Comparison of ENCODE assay signal across 1 cellular context in genomic region chr10:27241640-27242472, GRCh38.
A peak's percentile ranks its signal among the peaks of the same experiment; 100 is the strongest.
TF ChIP-seq lines count a peak whose summit lies in the region.

No MANE protein-coding gene starts in this region.

TF ChIP-seq in K562, 482 proteins besides CTCF, POLR2A, EP300 and RAD21 (continued from another document and continues in another):
- TF ChIP-seq STAG1 (CRISPR knock-in tag; IDR thresholded peaks at IDR 0.05; ENCODE audit: borderline replicate concordance) (no peak), HEY1 (CRISPR knock-in tag; IDR thresholded peaks at IDR 0.05; ENCODE audit: borderline replicate concordance) (no peak), THAP7 (CRISPR knock-in tag; IDR thresholded peaks at IDR 0.05) (no peak), ZNF282 (CRISPR knock-in tag; IDR thresholded peaks at IDR 0.05) (no peak), ZNF586 (CRISPR knock-in tag; conservative IDR thresholded peaks at IDR 0.05) (no peak), SMARCC2 (IDR thresholded peaks at IDR 0.05; ENCODE audit: low read depth) (no peak), ZKSCAN1 (IDR thresholded peaks at IDR 0.05; ENCODE audit: low read depth, low read length) (peak; percentile 72; the same call in 1 of the 2 replicates), GTF2E2 (tag; IDR thresholded peaks at IDR 0.05) (peak; percentile 64; the same call in 1 of the 2 replicates), RFX1 (IDR thresholded peaks at IDR 0.05) (no peak), HNRNPL (IDR thresholded peaks at IDR 0.05; ENCODE audit: low read depth, low read length) (no peak), THRAP3 (IDR thresholded peaks at IDR 0.05; ENCODE audit: borderline replicate concordance) (no peak), DDX20 (tag; IDR thresholded peaks at IDR 0.05; ENCODE audit: low read depth) (peak; percentile 81), CREB3L1 (IDR thresholded peaks at IDR 0.05; ENCODE audit: borderline replicate concordance, low read depth) (peak; percentile 85), STAT5B (CRISPR knock-in tag; IDR thresholded peaks at IDR 0.05) (no peak), PBX2 (CRISPR knock-in tag; IDR thresholded peaks at IDR 0.05; ENCODE audit: low read depth) (no peak), PBX2 (tag; conservative IDR thresholded peaks at IDR 0.05; ENCODE audit: low read depth) (0 out of 2 replicates have a peak, but pooled peaks have one; percentile 21), NFXL1 (CRISPR knock-in tag; IDR thresholded peaks at IDR 0.05) (no peak), PURB (CRISPR knock-in tag; IDR thresholded peaks at IDR 0.05; ENCODE audit: low read depth) (no peak), CTCFL (IDR thresholded peaks at IDR 0.05; ENCODE audit: borderline replicate concordance, insufficient read depth, low read depth, low read length, poor library complexity, severe bottlenecking) (no peak), HBP1 (CRISPR knock-in tag; IDR thresholded peaks at IDR 0.05) (no peak), TAL1 (IDR thresholded peaks at IDR 0.05) (no peak), ZNF431 (CRISPR knock-in tag; IDR thresholded peaks at IDR 0.05) (no peak; the same call in 1 of the 2 replicates), CBFA2T3 (IDR thresholded peaks at IDR 0.05) (no peak), MECOM (CRISPR knock-in tag; IDR thresholded peaks at IDR 0.05) (no peak), NR4A1 (CRISPR knock-in tag; IDR thresholded peaks at IDR 0.05) (no peak), NR4A1 (tag; IDR thresholded peaks at IDR 0.05) (peak; percentile 95), XRCC4 (IDR thresholded peaks at IDR 0.05; ENCODE audit: extremely low read depth, insufficient read depth, insufficient read length) (no peak), PRDM10 (IDR thresholded peaks at IDR 0.05; ENCODE audit: partially characterized antibody) (peak; percentile 94), ZNF175 (CRISPR knock-in tag; IDR thresholded peaks at IDR 0.05; ENCODE audit: low read depth) (peak; percentile 91), MYBL2 (IDR thresholded peaks at IDR 0.05; ENCODE audit: low read depth) (no peak; the same call in 1 of the 2 replicates), MYBL2 (CRISPR knock-in tag; IDR thresholded peaks at IDR 0.05; ENCODE audit: borderline replicate concordance) (no peak), E2F5 (CRISPR knock-in tag; IDR thresholded peaks at IDR 0.05) (no peak), DACH1 (IDR thresholded peaks at IDR 0.05; ENCODE audit: partially characterized antibody) (no peak), ZNF146 (CRISPR knock-in tag; IDR thresholded peaks at IDR 0.05; ENCODE audit: unreplicated experiment) (no peak), BMI1 (IDR thresholded peaks at IDR 0.05; ENCODE audit: low read length) (no peak), ZZZ3 (IDR thresholded peaks at IDR 0.05) (no peak), HDAC3 (IDR thresholded peaks at IDR 0.05; ENCODE audit: borderline replicate concordance, partially characterized antibody) (no peak), MED1 (CRISPR knock-in tag; IDR thresholded peaks at IDR 0.05; ENCODE audit: borderline replicate concordance) (no peak), NFIC (IDR thresholded peaks at IDR 0.05) (peak; percentile 11; the same call in 1 of the 2 replicates), CEBPB (tag; IDR thresholded peaks at IDR 0.05) (no peak), CHAMP1 (IDR thresholded peaks at IDR 0.05) (no peak), HCFC1 (IDR thresholded peaks at IDR 0.05; ENCODE audit: low read depth, low read length) (peak; percentile 93), HNRNPLL (IDR thresholded peaks at IDR 0.05; ENCODE audit: low read depth, low read length, poor library complexity, severe bottlenecking) (peak; percentile 82), MXD1 (CRISPR knock-in tag; IDR thresholded peaks at IDR 0.05; ENCODE audit: borderline replicate concordance, poor library complexity, severe bottlenecking) (no peak), EP400 (IDR thresholded peaks at IDR 0.05) (peak; percentile 46), POLR3A (IDR thresholded peaks at IDR 0.05; ENCODE audit: borderline replicate concordance, extremely low read depth, insufficient read depth, insufficient read length) (no peak), GABPB2 (CRISPR knock-in tag; conservative IDR thresholded peaks at IDR 0.05) (no peak), ETS1 (conservative IDR thresholded peaks at IDR 0.05; ENCODE audit: control insufficient read depth, low read depth, low read length) (peak; percentile 96), RFX7 (CRISPR knock-in tag; IDR thresholded peaks at IDR 0.05) (no peak), SMARCE1 (IDR thresholded peaks at IDR 0.05) (no peak)
